Comparison of ENCODE assay signal across 15 cellular contexts in the genomic region with DNA sequence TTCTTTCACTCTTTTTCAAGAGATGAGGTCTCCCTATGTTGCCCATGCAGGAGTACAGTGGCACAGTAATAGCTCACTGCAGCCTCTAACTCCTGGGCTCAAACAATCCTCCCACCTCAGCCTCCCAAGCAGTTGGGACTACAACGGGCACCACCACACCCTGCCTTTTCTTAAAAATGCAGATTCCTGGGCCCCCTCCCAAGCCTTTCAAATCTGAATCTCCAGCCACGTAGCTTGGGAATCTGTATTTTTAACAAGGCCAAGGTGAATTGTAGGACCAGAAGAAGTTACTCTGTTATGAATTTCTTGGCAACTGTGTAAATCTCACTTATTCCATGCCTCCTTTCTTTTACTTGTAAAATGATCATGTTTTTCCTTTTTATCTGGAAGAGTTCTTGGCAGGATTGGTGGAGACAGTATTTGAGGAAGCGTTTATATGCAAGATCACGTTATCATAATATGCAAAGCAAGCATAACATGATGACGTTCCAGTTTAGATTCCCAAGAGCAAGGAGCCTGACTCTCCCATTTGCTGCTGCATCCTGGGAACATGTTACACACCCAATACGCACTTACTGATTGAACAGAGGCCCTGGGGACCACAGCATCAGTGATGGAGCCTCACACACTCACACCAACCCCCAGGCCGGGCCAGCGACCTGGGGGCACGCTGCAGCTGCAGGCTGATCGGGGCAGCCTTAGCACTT. TPM values are rescaled to one million over a fixed set of nuclear protein-coding genes. Genes with fewer than 3 reads are reported as not detected.
DNase-seq lines count a peak whose midpoint lies in the region; ATAC-seq and TF ChIP-seq lines count a peak whose summit lies in the region.
"Had no signal": no experiment of that assay in that cellular context is flagged by ENCODE, and none has a peak within 500 bp of the region (broad histone marks: within the 10 kb centered on the region; RNA-seq: fewer than 3 reads in every experiment).

No MANE protein-coding gene starts in this region.

- in situ Hi-C loops in IMR-90 (cut with MboI; ENCODE audit: low sequenced_read_pairs): loop anchor here (25.0 kb wide), 1 partner anchor 580 kb away; no protein-coding TSS in a partner anchor

- no peaks in the 10 kb centered on the region; a peak in 1 of 4 replicates for H3K79me1 ChIP-seq in IMR-90 (ENCODE audit: low read depth in 1 of 2, low read length in 2 of 2)

- TF ChIP-seq CTCF in IMR-90 (conservative IDR thresholded peaks at IDR 0.05; ENCODE audit: low read depth, low read length): no peak

- H3K4me1 ChIP-seq in IMR-90 (ENCODE audit: control insufficient read depth, insufficient read depth, low read length): peaks cover 6% of the 10 kb centered on the region

- no peak overlapping the region for H3K27ac ChIP-seq in IMR-90 (ENCODE audit: insufficient read depth, low read length)

- no peak overlapping the region for H2AK5ac ChIP-seq in IMR-90 (ENCODE audit: low read depth, low read length)

- ATAC-seq in IMR-90 (ENCODE audit: low read depth): no peak
- ATAC-seq in naive thymus-derived CD8-positive, alpha-beta T cell: no peak
- ATAC-seq in HG02840 (IDR thresholded peaks at IDR 0.05; ENCODE audit: low FRiP score, unreplicated experiment): no peak
- no peak for ATAC-seq in GM19328 (IDR thresholded peaks at IDR 0.05; ENCODE audit: unreplicated experiment)

- TF ChIP-seq POLR2A in IMR-90 (IDR thresholded peaks at IDR 0.05; ENCODE audit: low read depth, low read length): no peak

- H2BK120ac ChIP-seq in IMR-90 (ENCODE audit: low read depth, low read length): no peak overlapping the region

- peaks cover 1% of the 10 kb centered on the region for H3K36me3 Mint-ChIP-seq in activated naive CD4-positive, alpha-beta T cell treated with anti-CD3 and anti-CD28 coated beads, Interleukin-2, amount 50 U/mL, for 24 hours
- peaks cover 0 to 15% (median 3%) of the 10 kb centered on the region in 3 donors for H3K36me3 Mint-ChIP-seq in naive thymus-derived CD8-positive, alpha-beta T cell

- H3K18ac ChIP-seq in IMR-90 (ENCODE audit: low read depth, low read length): no peak overlapping the region

- no peak overlapping the region for H3K23ac ChIP-seq in IMR-90 (ENCODE audit: low read depth, low read length)

- no peak overlapping the region for H4K91ac ChIP-seq in IMR-90 (ENCODE audit: insufficient read depth, low read depth, low read length)

- DNase-seq in activated naive CD4-positive, alpha-beta T cell (lab: John Stamatoyannopoulos, UW): no peak
- DNase-seq in IMR-90 (peak; percentile 45), fibroblast of gingiva (ENCODE audit: low read depth) (peak; percentile 13), HUDEP-2 (lab: John Stamatoyannopoulos, UW; ENCODE audit: unreplicated experiment in 76 of 76) (no peak)
- DNase-seq in naive thymus-derived CD8-positive, alpha-beta T cell: no peak
- DNase-seq: C1 segment of cervical spinal cord, DMS79 treated with DMSO at 0.1 percent for 48 hours, H7, NCI-H1436 treated with DMSO at 0.1 percent for 48 hours, NCI-H2081, NCI-H524, RPMI8226 had no signal

- no peaks in the 10 kb centered on the region for H3K27me3 ChIP-seq in IMR-90 (ENCODE audit: control insufficient read depth, insufficient read depth, low read length)

- no CpG with 5 or more reads among the region's 10 CpGs for WGBS in IMR-90 (ENCODE audit: extremely low coverage in 2 of 2, insufficient read length in 1 of 2), 2 experiments

- H3K27ac Mint-ChIP-seq in activated naive CD4-positive, alpha-beta T cell treated with anti-CD3 and anti-CD28 coated beads, Interleukin-2, amount 50 U/mL, for 24 hours: peak overlapping the region; percentile 69
- H3K27ac Mint-ChIP-seq in naive thymus-derived CD8-positive, alpha-beta T cell: peak overlapping the region; percentile 33 to 92 (median 72)

- no peaks in the 10 kb centered on the region; the same call in 1 of the 2 replicates for H3K9me1 ChIP-seq in IMR-90 (ENCODE audit: insufficient read depth, low read length)

- intact Hi-C loops in IMR-90 (cut with micrococcal nuclease): no loop called here

- H3K9ac ChIP-seq in IMR-90 (ENCODE audit: low read depth, low read length): no peak overlapping the region

- no peak overlapping the region for H3K4me3 Mint-ChIP-seq in activated naive CD4-positive, alpha-beta T cell treated with anti-CD3 and anti-CD28 coated beads, Interleukin-2, amount 50 U/mL, for 24 hours
- no peak overlapping the region for H3K4me3 Mint-ChIP-seq in naive thymus-derived CD8-positive, alpha-beta T cell

- POLR2A ChIA-PET in IMR-90 (lab: Charles Lee; ENCODE audit: unreplicated experiment): interaction anchor here (0.7 kb wide), 1 partner anchor 76 kb away, joined by 3 read pairs; no protein-coding TSS in a partner anchor
- POLR2A ChIA-PET in naive thymus-derived CD8-positive, alpha-beta T cell (lab: Charles Lee): no interaction called here

- no peaks in the 10 kb centered on the region for H3K36me3 ChIP-seq in IMR-90 (ENCODE audit: control insufficient read depth, insufficient read depth, low read length)

- H3K14ac ChIP-seq in IMR-90 (replicated peaks; ENCODE audit: low read depth, low read length): no peak overlapping the region

- H3K27me3 Mint-ChIP-seq in activated naive CD4-positive, alpha-beta T cell treated with anti-CD3 and anti-CD28 coated beads, Interleukin-2, amount 50 U/mL, for 24 hours: no peaks in the 10 kb centered on the region
- no peaks in the 10 kb centered on the region for H3K27me3 Mint-ChIP-seq in naive thymus-derived CD8-positive, alpha-beta T cell

- no peak overlapping the region for H2BK15ac ChIP-seq in IMR-90 (ENCODE audit: low read depth, low read length)

- H3K4me3 ChIP-seq in IMR-90 (ENCODE audit: insufficient read depth, low read depth, low read length): no peak overlapping the region

- no peaks in the 10 kb centered on the region for H3K9me3 Mint-ChIP-seq in activated naive CD4-positive, alpha-beta T cell treated with anti-CD3 and anti-CD28 coated beads, Interleukin-2, amount 50 U/mL, for 24 hours
- no peaks in the 10 kb centered on the region for H3K9me3 Mint-ChIP-seq in naive thymus-derived CD8-positive, alpha-beta T cell

- H2BK5ac ChIP-seq in IMR-90 (ENCODE audit: low read depth, low read length, poor library complexity, severe bottlenecking): no peak overlapping the region

- BruUV-seq in IMR-90 (replicated peaks; lab: Mats Ljungman, UMichigan): no TSS peak

- H3K4me1 Mint-ChIP-seq in activated naive CD4-positive, alpha-beta T cell treated with anti-CD3 and anti-CD28 coated beads, Interleukin-2, amount 50 U/mL, for 24 hours: peaks cover 47% of the 10 kb centered on the region
- peaks cover 15 to 49% (median 33%) of the 10 kb centered on the region in 4 donors for H3K4me1 Mint-ChIP-seq in naive thymus-derived CD8-positive, alpha-beta T cell

- no peak overlapping the region for H4K8ac ChIP-seq in IMR-90 (ENCODE audit: low read depth in 2 of 2, low read length in 2 of 2)

- no peak overlapping the region for H2AFZ ChIP-seq in IMR-90 (replicated peaks; ENCODE audit: low read length, poor library complexity)

- no peak overlapping the region for H4K5ac ChIP-seq in IMR-90 (ENCODE audit: low read depth, low read length)

- no peak for TF ChIP-seq RAD21 in IMR-90 (IDR thresholded peaks at IDR 0.05; ENCODE audit: low read length)

- no peak overlapping the region for H3K4ac ChIP-seq in IMR-90 (ENCODE audit: low read depth, low read length)

- CTCF ChIA-PET in IMR-90 (lab: Yijun Ruan, JAX): interaction anchor here (0.7 to 1.3 kb wide), 2 partner anchors 10 to 24 kb away, joined by 4 to 9 read pairs; no protein-coding TSS in a partner anchor

- dilution Hi-C loops in IMR-90 (cut with HindIII; ENCODE audit: low sequenced_read_pairs, unreplicated experiment): no loop called here

- H3K9me3 ChIP-seq in IMR-90 (ENCODE audit: control insufficient read depth, insufficient read depth, low read length): no peaks in the 10 kb centered on the region

- H3K56ac ChIP-seq in IMR-90 (ENCODE audit: extremely low read depth, insufficient read depth, low read length): no peak overlapping the region

- H4K20me1 ChIP-seq in IMR-90 (ENCODE audit: insufficient read depth, low read length): no peaks in the 10 kb centered on the region

- no peak overlapping the region for H2BK20ac ChIP-seq in IMR-90 (ENCODE audit: low read depth, low read length)

- H3K4me2 ChIP-seq in IMR-90 (ENCODE audit: low read depth, low read length): no peak overlapping the region

- H2AK9ac ChIP-seq in IMR-90 (replicated peaks; ENCODE audit: low read depth, low read length, poor library complexity): no peak overlapping the region

TF ChIP-seq in IMR-90, 13 proteins besides CTCF, POLR2A, EP300 and RAD21:
- TF ChIP-seq, protein P1, sequence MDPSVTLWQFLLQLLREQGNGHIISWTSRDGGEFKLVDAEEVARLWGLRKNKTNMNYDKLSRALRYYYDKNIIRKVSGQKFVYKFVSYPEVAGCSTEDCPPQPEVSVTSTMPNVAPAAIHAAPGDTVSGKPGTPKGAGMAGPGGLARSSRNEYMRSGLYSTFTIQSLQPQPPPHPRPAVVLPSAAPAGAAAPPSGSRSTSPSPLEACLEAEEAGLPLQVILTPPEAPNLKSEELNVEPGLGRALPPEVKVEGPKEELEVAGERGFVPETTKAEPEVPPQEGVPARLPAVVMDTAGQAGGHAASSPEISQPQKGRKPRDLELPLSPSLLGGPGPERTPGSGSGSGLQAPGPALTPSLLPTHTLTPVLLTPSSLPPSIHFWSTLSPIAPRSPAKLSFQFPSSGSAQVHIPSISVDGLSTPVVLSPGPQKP (IDR thresholded peaks at IDR 0.05; ENCODE audit: borderline replicate concordance, low read depth, low read length): no peak
- TF ChIP-seq SMC3 (IDR thresholded peaks at IDR 0.05; ENCODE audit: low read depth, low read length): no peak
- TF ChIP-seq NFE2L2 (IDR thresholded peaks at IDR 0.05; ENCODE audit: low read depth, low read length): no peak
- no peak for TF ChIP-seq CEBPB (IDR thresholded peaks at IDR 0.05; ENCODE audit: low read depth, low read length)

RNA-seq across cellular contexts. Expression of a gene that starts 44.5 kb away (rescaled TPM):
- 96.9 and 113 TPM in 2 replicates for total RNA-seq in IMR-90 (2012; rRNA removed)
- 203 and 206 TPM in 2 replicates for polyA plus RNA-seq in IMR-90 (2012; rRNA removed)
- 126 and 616 TPM in 2 replicates for polyA plus RNA-seq in IMR-90 (2012; cell fraction: cytosol; rRNA removed)
- polyA plus RNA-seq in IMR-90 (2012; cell fraction: nucleus; rRNA removed; ENCODE audit: low replicate concordance): 97.8 and 160 TPM in 2 replicates
- total RNA-seq in naive thymus-derived CD8-positive, alpha-beta T cell: 100 to 1,000 TPM; 169 to 176 TPM
- 100 to 1,000 TPM; 553 to 770 (median 597) TPM for polyA plus RNA-seq in naive thymus-derived CD8-positive, alpha-beta T cell

Comparison
In these comparisons a context has a peak if more than half of its experiments do, and no peak if none do; other contexts are left out.
1. DNase-seq: peak in IMR-90 (single experiment) and fibroblast of gingiva (single experiment); none in activated naive CD4-positive, alpha-beta T cell (0 of 4), naive thymus-derived CD8-positive, alpha-beta T cell (0 of 10) and HUDEP-2 (0 of 76).